Comparison of ENCODE assay signal across 1 cellular context in the genomic region with DNA sequence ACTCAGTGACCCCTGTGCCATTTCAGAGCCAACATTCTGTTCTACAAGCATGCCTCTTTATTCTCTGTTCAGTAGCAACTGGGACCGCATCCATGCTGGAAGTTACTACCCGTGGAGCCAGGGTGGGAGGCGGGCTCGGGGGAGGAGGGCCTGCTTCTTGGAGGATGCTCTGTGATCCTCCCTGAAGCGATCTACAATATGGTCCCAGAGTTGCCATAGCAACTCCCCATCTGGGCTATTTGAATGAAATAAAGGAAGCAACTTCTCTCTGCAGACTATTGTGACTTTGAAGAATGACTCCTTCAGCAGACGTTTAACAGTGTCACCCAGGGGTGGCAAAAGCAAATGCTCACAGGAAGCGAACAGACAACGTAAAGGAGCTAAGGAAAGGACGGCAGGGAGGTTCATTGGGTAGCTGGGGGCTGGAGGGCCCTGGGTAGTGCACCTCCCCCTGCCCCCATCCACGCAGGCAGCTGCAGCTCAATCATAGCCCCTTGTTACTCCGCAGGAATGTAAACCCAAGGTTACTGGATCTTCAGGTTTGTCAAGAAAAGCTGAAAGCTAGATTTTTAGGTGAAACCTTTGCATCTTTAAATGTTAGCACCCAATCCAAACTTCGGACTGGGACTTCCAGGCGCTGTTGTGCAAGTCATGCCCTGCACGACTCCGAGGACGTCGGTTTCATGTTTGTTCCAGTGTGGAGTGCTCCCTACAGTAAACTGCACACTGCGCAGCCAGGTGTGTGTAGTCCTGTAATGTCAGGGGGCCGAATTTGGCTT.
TF ChIP-seq lines count a peak whose summit lies in the region.

No MANE protein-coding gene starts in this region.

TF ChIP-seq in WTC11, 78 proteins besides CTCF, POLR2A, EP300 and RAD21:
- TF ChIP-seq, protein P1, sequence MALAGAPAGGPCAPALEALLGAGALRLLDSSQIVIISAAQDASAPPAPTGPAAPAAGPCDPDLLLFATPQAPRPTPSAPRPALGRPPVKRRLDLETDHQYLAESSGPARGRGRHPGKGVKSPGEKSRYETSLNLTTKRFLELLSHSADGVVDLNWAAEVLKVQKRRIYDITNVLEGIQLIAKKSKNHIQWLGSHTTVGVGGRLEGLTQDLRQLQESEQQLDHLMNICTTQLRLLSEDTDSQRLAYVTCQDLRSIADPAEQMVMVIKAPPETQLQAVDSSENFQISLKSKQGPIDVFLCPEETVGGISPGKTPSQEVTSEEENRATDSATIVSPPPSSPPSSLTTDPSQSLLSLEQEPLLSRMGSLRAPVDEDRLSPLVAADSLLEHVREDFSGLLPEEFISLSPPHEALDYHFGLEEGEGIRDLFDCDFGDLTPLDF (CRISPR knock-in tag; IDR thresholded peaks at IDR 0.05) = no peak
- TF ChIP-seq ZNF396 (CRISPR knock-in tag; IDR thresholded peaks at IDR 0.05; ENCODE audit: borderline replicate concordance) = no peak
- TF ChIP-seq, protein P2, sequence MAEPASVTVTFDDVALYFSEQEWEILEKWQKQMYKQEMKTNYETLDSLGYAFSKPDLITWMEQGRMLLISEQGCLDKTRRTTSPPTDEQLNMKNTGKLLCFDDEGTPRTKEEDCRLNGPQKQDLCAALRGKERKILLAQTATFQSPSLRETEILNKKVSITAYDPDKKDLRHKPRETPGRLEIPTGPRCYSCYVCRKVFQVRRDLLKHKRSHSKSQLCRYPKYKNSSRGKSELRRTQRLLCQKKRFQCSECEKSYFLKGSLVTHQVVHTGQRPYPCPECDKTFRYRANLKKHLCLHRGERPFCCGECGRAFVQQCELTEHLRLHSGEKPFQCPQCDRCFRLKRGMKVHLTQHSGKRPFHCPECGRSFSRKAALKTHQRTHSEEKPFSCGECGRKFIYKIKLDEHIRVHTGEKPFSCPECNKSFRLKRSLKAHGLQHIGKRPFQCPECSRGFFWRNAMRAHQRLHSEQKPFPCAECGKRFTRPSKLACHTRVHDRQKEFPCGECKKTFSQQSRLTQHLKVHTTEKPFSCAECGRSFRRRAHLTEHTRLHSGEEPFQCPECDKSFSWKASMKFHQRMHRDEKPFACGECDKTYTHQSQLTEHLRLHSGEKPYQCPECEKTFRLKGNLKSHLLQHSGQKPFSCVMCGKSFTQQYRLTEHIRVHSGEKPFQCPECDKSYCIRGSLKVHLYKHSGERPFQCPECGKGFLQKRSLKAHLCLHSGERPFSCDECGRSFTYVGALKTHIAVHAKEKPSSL (CRISPR knock-in tag; conservative IDR thresholded peaks at IDR 0.05) = no peak
- no peak for TF ChIP-seq ZBTB21 (CRISPR knock-in tag; IDR thresholded peaks at IDR 0.05; ENCODE audit: borderline replicate concordance)
- TF ChIP-seq, protein P3, sequence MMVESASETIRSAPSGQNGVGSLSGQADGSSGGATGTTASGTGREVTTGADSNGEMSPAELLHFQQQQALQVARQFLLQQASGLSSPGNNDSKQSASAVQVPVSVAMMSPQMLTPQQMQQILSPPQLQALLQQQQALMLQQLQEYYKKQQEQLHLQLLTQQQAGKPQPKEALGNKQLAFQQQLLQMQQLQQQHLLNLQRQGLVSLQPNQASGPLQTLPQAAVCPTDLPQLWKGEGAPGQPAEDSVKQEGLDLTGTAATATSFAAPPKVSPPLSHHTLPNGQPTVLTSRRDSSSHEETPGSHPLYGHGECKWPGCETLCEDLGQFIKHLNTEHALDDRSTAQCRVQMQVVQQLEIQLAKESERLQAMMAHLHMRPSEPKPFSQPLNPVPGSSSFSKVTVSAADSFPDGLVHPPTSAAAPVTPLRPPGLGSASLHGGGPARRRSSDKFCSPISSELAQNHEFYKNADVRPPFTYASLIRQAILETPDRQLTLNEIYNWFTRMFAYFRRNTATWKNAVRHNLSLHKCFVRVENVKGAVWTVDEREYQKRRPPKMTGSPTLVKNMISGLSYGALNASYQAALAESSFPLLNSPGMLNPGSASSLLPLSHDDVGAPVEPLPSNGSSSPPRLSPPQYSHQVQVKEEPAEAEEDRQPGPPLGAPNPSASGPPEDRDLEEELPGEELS (CRISPR knock-in tag; IDR thresholded peaks at IDR 0.05) = no peak
- no peak for TF ChIP-seq NFE2L1 (CRISPR knock-in tag; IDR thresholded peaks at IDR 0.05)
- no peak for TF ChIP-seq FOXK1 (CRISPR knock-in tag; IDR thresholded peaks at IDR 0.05)
- TF ChIP-seq MYBL2 (CRISPR knock-in tag; IDR thresholded peaks at IDR 0.05) = no peak
- TF ChIP-seq ELF4 (CRISPR knock-in tag; IDR thresholded peaks at IDR 0.05; ENCODE audit: low read depth) = no peak
- TF ChIP-seq FOXP1 (CRISPR knock-in tag; IDR thresholded peaks at IDR 0.05; ENCODE audit: borderline replicate concordance) = no peak
TF ChIP-seq in WTC11: peak in this region for 0.
